34 cellular contexts compared by ENCODE assay signal in the genomic region with DNA sequence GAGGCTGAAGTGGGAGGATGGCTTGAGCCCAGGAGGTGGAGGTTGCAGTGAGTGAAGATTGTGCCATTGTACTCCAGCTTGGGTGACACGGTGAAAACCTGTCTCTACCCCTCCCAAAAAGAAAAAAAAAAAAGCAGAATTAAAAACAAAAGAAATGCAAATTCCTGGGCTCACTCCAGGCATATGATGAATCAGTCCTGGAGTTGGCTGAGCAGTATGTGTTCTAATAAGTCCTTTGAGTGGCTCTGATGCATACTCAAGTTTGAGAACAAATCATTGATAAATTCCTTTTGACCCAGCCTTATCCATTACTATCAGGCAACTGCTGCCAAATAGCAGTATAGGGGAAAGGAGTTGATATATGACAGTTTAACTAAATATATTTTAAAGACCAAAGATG. TPM values are rescaled to one million over a fixed set of nuclear protein-coding genes. Genes with fewer than 3 reads are reported as not detected.
A peak's percentile ranks its signal among the peaks of the same experiment; 100 is the strongest.
DNase-seq lines count a peak whose midpoint lies in the region; ATAC-seq and TF ChIP-seq lines count a peak whose summit lies in the region.
"Had no signal": no experiment of that assay in that cellular context is flagged by ENCODE, and none has a peak within 500 bp of the region (broad histone marks: within the 10 kb centered on the region; RNA-seq: fewer than 3 reads in every experiment).

No MANE protein-coding gene starts in this region.

- H3K4me2 ChIP-seq in smooth muscle cell: no peak overlapping the region
- H3K4me2 ChIP-seq: BLaER1 treated with 17β-estradiol and CSF1 and Interleukin-3, amounts not matched to agents 10 nM and 100 nM; PC-9 had no signal

- TF ChIP-seq CTCF in cardiac fibroblast (IDR thresholded peaks at IDR 0.05; ENCODE audit: low read depth, low read length): no peak
- no peak for TF ChIP-seq CTCF in smooth muscle cell (IDR thresholded peaks at IDR 0.05; ENCODE audit: borderline replicate concordance, insufficient read depth, poor library complexity, severe bottlenecking)
- TF ChIP-seq CTCF in GM10248 (IDR thresholded peaks at IDR 0.05; ENCODE audit: control extremely low read depth, extremely low read depth, low read depth, missing control alignments): no peak

- peaks cover 100% of the 10 kb centered on the region for H4K20me1 ChIP-seq in smooth muscle cell (ENCODE audit: low read depth)

- no peak overlapping the region for H3K27ac ChIP-seq in smooth muscle cell (ENCODE audit: low read depth)
- H3K27ac ChIP-seq: BLaER1 treated with 17β-estradiol and CSF1 and Interleukin-3, amounts not matched to agents 10 nM and 100 nM; cardiac muscle cell; colonic mucosa; esophagus squamous epithelium; HL-60; ovary; PC-9; spleen had no signal

- H3K9ac ChIP-seq in smooth muscle cell (ENCODE audit: low read depth): no peak overlapping the region
- H3K9ac ChIP-seq: BLaER1 treated with 17β-estradiol and CSF1 and Interleukin-3, amounts not matched to agents 10 nM and 100 nM had no signal

- DNase-seq in EL: peak; percentile 25
- DNase-seq in M059J (ENCODE audit: low read depth): peak; percentile 47
- DNase-seq in cardiac fibroblast (ENCODE audit: low read depth in 2 of 2): peak; percentile 24 to 72
- peak; percentile 56 for DNase-seq in kidney tubule cell (ENCODE audit: low spot score)
- no peak for DNase-seq in erythroblast (lab: John Stamatoyannopoulos, UW)
- DNase-seq in smooth muscle cell (lab: John Stamatoyannopoulos, UW; ENCODE audit: unreplicated experiment): no peak
- no peak for DNase-seq in GM10248 (ENCODE audit: extremely low spot score)
- DNase-seq: activated CD4-positive, alpha-beta T cell treated with anti-CD3 and anti-CD28 coated beads, Interleukin-2, amount 10 ng/mL, durations not matched to agents 7 days and 5 days; activated naive CD4-positive, alpha-beta T cell; activated T-cell treated with anti-CD3 and anti-CD28 coated beads, Interleukin-2, amount 50 U/mL, for 4 hours; amniotic stem cell; colonic mucosa; DMS53; effector memory CD8-positive, alpha-beta T cell; esophagus squamous epithelium; GF-D8; glutamatergic neuron; Kasumi-1; NCI-H1048; NCI-H1694; NCI-H2171 treated with DMSO at 0.1 percent for 48 hours; NCI-H524; NK-92 treated with Interleukin-12 subunit alpha and Interleukin-12 subunit beta, amount 100 ng/mL, for 24 hours; ovary; PC-9; Right ventricle myocardium superior; spleen had no signal

- no peaks in the 10 kb centered on the region for H3K36me3 ChIP-seq in smooth muscle cell (ENCODE audit: low read depth)
- H3K36me3 ChIP-seq: cardiac muscle cell, colonic mucosa, ovary had no signal

- H3K9me3 ChIP-seq in smooth muscle cell (replicated peaks; ENCODE audit: low read depth): no peaks in the 10 kb centered on the region
- H3K9me3 ChIP-seq: BLaER1 treated with 17β-estradiol and CSF1 and Interleukin-3, amounts not matched to agents 10 nM and 100 nM; colonic mucosa; esophagus squamous epithelium; ovary; spleen had no signal

- no peak overlapping the region for H2AFZ ChIP-seq in smooth muscle cell (ENCODE audit: low read depth)
- H2AFZ ChIP-seq: PC-9 had no signal

- WGBS in smooth muscle cell (ENCODE audit: low lambda C conversion rate): 90% methylated on average over 1 of the region's 1 CpG

- no peak overlapping the region for H3K4me3 ChIP-seq in cardiac fibroblast (replicated peaks in 1 of 2; ENCODE audit: low read depth in 2 of 2, low read length in 2 of 2)
- H3K4me3 ChIP-seq in smooth muscle cell: no peak overlapping the region
- H3K4me3 ChIP-seq: BLaER1 treated with 17β-estradiol and CSF1 and Interleukin-3, amounts not matched to agents 10 nM and 100 nM; cardiac muscle cell; colonic mucosa; esophagus squamous epithelium; lung; ovary; PC-9; spleen had no signal

- CTCF ChIA-PET in GM10248 (lab: Yijun Ruan, JAX): interaction anchor here (1.2 kb wide), 1 partner anchor 13 kb away, joined by 4 read pairs; no protein-coding TSS in a partner anchor

- peaks cover 98% of the 10 kb centered on the region for H3K79me2 ChIP-seq in smooth muscle cell (ENCODE audit: low read depth)

- no peaks in the 10 kb centered on the region for H3K27me3 ChIP-seq in smooth muscle cell (ENCODE audit: low read depth)
- H3K27me3 ChIP-seq: BLaER1 treated with 17β-estradiol and CSF1 and Interleukin-3, amounts not matched to agents 10 nM and 100 nM; cardiac muscle cell; colonic mucosa; esophagus squamous epithelium; ovary; spleen had no signal

- H3K4me1 ChIP-seq in smooth muscle cell (ENCODE audit: low read depth): no peaks in the 10 kb centered on the region
- H3K4me1 ChIP-seq: colonic mucosa had no signal

- POLR2A ChIA-PET in GM10248 (lab: Yijun Ruan, JAX): no interaction called here

- H3F3A ChIP-seq in smooth muscle cell (ENCODE audit: low read depth): no peaks in the 10 kb centered on the region

- no peak for ATAC-seq in HG02588 (IDR thresholded peaks at IDR 0.05; ENCODE audit: unreplicated experiment)
- ATAC-seq: activated T-cell treated with anti-CD3 and anti-CD28 coated beads, Interleukin-2, amount 50 U/mL, for 4 hours; effector memory CD8-positive, alpha-beta T cell; HepG2; WTC11 had no signal

- no peak for TF ChIP-seq POLR2A in erythroblast (IDR thresholded peaks at IDR 0.05; ENCODE audit: low read length)

RNA-seq across cellular contexts. Expression of gene UHRF2, which starts 28.3 kb away (rescaled TPM):
- total RNA-seq in M059J (2014; rRNA removed; shearing (Covaris generic)): 27.6 and 37.8 TPM in 2 replicates
- 54.5 and 54.7 TPM in 2 replicates for total RNA-seq in smooth muscle cell
- polyA plus RNA-seq in smooth muscle cell: 15.6 and 20.0 TPM in 2 replicates

Comparison
In these comparisons a context has a peak if more than half of its experiments do, and no peak if none do; other contexts are left out.
1. DNase-seq: peak in EL (single experiment), M059J (single experiment), cardiac fibroblast (2 of 2) and kidney tubule cell (single experiment); none in erythroblast (0 of 2), smooth muscle cell (single experiment) and GM10248 (single experiment).